Comparison of ENCODE assay signal across 8 cellular contexts in the genomic region with DNA sequence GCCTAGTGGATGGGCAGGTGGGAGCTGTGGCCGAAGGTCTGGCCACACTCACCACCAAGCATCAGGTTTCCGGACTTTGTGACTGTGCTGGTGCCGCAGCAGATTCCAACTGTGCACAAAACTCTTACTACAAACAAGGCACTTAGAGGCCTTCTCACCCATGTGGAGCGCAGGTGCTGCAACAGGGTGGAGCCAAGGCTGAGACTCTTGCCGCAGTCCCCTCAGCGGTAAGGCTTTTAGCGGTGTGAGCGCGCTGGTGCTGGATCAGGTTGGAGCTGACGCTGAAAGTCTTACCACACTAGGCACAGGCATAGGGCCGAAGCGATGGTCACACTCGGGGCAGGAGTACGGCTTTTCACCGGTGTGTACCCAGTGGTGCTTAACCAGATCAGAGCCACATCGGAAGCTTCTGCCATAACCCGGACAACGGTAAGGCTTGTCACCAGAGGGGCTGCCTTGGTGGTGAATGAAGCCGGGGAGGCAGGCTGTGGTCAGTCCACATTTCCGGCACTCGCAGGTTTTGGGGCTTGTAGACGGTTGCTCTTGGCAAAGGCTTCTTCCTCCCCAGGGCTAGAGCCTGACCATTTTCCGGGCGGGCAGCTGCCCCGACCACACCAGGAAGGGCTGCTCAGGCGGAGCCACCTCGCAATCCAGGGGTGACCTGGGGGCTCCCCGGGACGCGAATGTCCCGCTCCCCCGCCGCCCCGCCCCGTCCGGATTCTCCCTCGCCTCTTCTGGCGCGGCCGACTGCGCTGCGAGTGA. TPM values are rescaled to one million over a fixed set of nuclear protein-coding genes. Genes with fewer than 3 reads are reported as not detected.
DNase-seq lines count a peak whose midpoint lies in the region; ATAC-seq, FAIRE-seq and TF ChIP-seq lines count a peak whose summit lies in the region.

No MANE protein-coding gene starts in this region.

- SMC1A ChIA-PET in GM12878 (lab: Charles Lee; ENCODE audit: uncharacterized antibody, unreplicated experiment): interaction anchor here (0.6 to 4.1 kb wide), 12 partner anchors 15 to 504 kb away, joined by 3 to 26 read pairs (median 4); a partner anchor contains a TSS

- ATAC-seq in A549 (peak; percentile 16 to 39), GM18505 (IDR thresholded peaks at IDR 0.05; ENCODE audit: unreplicated experiment) (peak; percentile 9), GM12878 (peak; percentile 38)

- TF ChIP-seq CTCF in A549 (IDR thresholded peaks at IDR 0.05): no peak; the same call in 2 of the 3 replicates
- TF ChIP-seq CTCF in GM12878 (IDR thresholded peaks at IDR 0.05 in 2 of 3, conservative IDR thresholded peaks at IDR 0.05 in 1 of 3; ENCODE audit: control insufficient read depth in 2 of 3, extremely low read depth in 1 of 3, insufficient read depth in 1 of 3, low read depth in 3 of 3, low read length in 3 of 3): peak; percentile 23 to 40 (median 30); a peak in 3 of 6 replicates

- DNase-seq in A549 (ENCODE audit: low read depth in 1 of 2, low spot score in 1 of 2) (peak; percentile 41 to 60), HUDEP-2 (lab: John Stamatoyannopoulos, UW; ENCODE audit: unreplicated experiment in 76 of 76) (peak in 40 of 76 experiments; percentile 10 to 66 (median 36)), SW480 (ENCODE audit: low spot score) (peak; percentile 51), GM12878 (ENCODE audit: low read depth, low spot score) (no peak), islet precursor cell (peak; percentile 79), NCI-H128 (lab: John Stamatoyannopoulos, UW; ENCODE audit: unreplicated experiment) (no peak)
- peak; percentile 26 to 48 for DNase-seq in stimulated activated CD4-positive, alpha-beta T cell treated with anti-CD3 and anti-CD28 coated beads, Interleukin-15, amount 100 ng/mL, for 48 hours (ENCODE audit: low read depth in 2 of 2)

- peak overlapping the region; percentile 96 for H3K9ac ChIP-seq in GM12878 (ENCODE audit: control insufficient read depth, insufficient read depth, low read length)

- intact Hi-C loops in GM12878 (cut with micrococcal nuclease; ENCODE audit: unreplicated experiment): loop anchor here (2.0 to 5.0 kb wide), 2 partner anchors 49 to 243 kb away; a partner anchor contains a TSS

- H3K4me3 ChIP-seq in A549 (peak overlapping the region; percentile 87), GM12878 (peak overlapping the region; percentile 87)

- H3K36me3 ChIP-seq in GM12878 (ENCODE audit: control insufficient read depth in 2 of 2, insufficient read depth in 2 of 2, low read length in 1 of 2): peaks cover 0 to 11% of the 10 kb centered on the region in 2 experiments; a peak in 2 of 4 replicates

- TF ChIP-seq POLR2A in A549 (IDR thresholded peaks at IDR 0.05; ENCODE audit: low read length): 0 out of 2 replicates have a peak, but pooled peaks have one; percentile 10
- TF ChIP-seq POLR2A in GM18505 (IDR thresholded peaks at IDR 0.05; ENCODE audit: borderline replicate concordance, extremely low read depth, insufficient read depth, insufficient read length): peak; percentile 56
- TF ChIP-seq POLR2A in GM12878 (IDR thresholded peaks at IDR 0.05; ENCODE audit: low read depth, low read length): peak; percentile 85

- FAIRE-seq in A549 (lab: Jason Lieb, UNC) (no peak), GM12878 (lab: Jason Lieb, UNC) (peak; percentile 56)

- H3K9me3 ChIP-seq in A549 (no peaks in the 10 kb centered on the region), GM12878 (replicated peaks; ENCODE audit: control insufficient read depth, insufficient read depth, low read length) (no peaks in the 10 kb centered on the region)

- CTCF ChIA-PET in A549 (lab: Yijun Ruan, JAX): interaction anchor here (0.9 to 7.9 kb wide), 13 partner anchors 10 to 474 kb away, joined by 3 to 52 read pairs (median 4); a partner anchor contains a TSS
- CTCF ChIA-PET in GM12878 (lab: Yijun Ruan, JAX): interaction anchor here (0.6 to 7.0 kb wide), 13 partner anchors 14 to 419 kb away, joined by 3 to 71 read pairs (median 4); a partner anchor contains a TSS

- RAD21 ChIA-PET in GM12878 (lab: Charles Lee; ENCODE audit: unreplicated experiment): interaction anchor here (0.5 to 4.0 kb wide), 11 partner anchors 14 to 415 kb away, joined by 3 to 21 read pairs (median 4); a partner anchor contains a TSS

- POLR2A ChIA-PET in A549 (lab: Yijun Ruan, JAX): interaction anchor here (0.5 to 4.0 kb wide), 15 partner anchors 10 to 461 kb away, joined by 3 to 18 read pairs (median 7); a partner anchor contains a TSS
- POLR2A ChIA-PET in GM12878 (lab: Charles Lee): interaction anchor here (0.5 to 4.0 kb wide), 10 partner anchors 38 to 575 kb away, joined by 3 to 20 read pairs (median 5); a partner anchor contains a TSS

- TF ChIP-seq EP300 in A549 (IDR thresholded peaks at IDR 0.05): no peak
- TF ChIP-seq EP300 in GM12878 (IDR thresholded peaks at IDR 0.05; ENCODE audit: borderline replicate concordance in 1 of 2, control insufficient read depth in 1 of 2, low read depth in 2 of 2, low read length in 2 of 2): no peak; a peak in 1 of 4 replicates

- H3K4me1 ChIP-seq in A549 (peaks cover 48% of the 10 kb centered on the region), GM12878 (ENCODE audit: control insufficient read depth, insufficient read depth, low read length) (peaks cover 16% of the 10 kb centered on the region)

- 2% methylated on average over 16 of the region's 42 CpGs for WGBS in A549 (ENCODE audit: missing lambda C conversion rate)
- under 1% methylated on average over 42 of the region's 42 CpGs for WGBS in GM12878 (ENCODE audit: insufficient coverage, insufficient replicate concordance, low lambda C conversion rate, missing lambda C conversion rate)

- H3K27ac ChIP-seq in A549 (peak overlapping the region; percentile 98 to 99), GM12878 (ENCODE audit: control insufficient read depth, insufficient read depth) (peak overlapping the region; percentile 100)

- in situ Hi-C loops in GM12878 (cut with MboI): loop anchor here (5.0 kb wide), 2 partner anchors 239 to 409 kb away; no protein-coding TSS in a partner anchor

- H3K27me3 ChIP-seq in GM12878 (replicated peaks in 1 of 2; ENCODE audit: control insufficient read depth in 2 of 2, insufficient read depth in 2 of 2, low read length in 1 of 2): no peaks in the 10 kb centered on the region

- H3K4me2 ChIP-seq in A549 (peak overlapping the region; percentile 75), GM12878 (ENCODE audit: control insufficient read depth, insufficient read depth) (peak overlapping the region; percentile 97)

- peaks cover 46% of the 10 kb centered on the region for H3K79me2 ChIP-seq in GM12878 (ENCODE audit: control insufficient read depth, insufficient read depth, low read length)

- no TSS peak for BruUV-seq in GM12878 (replicated peaks; lab: Mats Ljungman, UMichigan)

- H2AFZ ChIP-seq in GM12878 (ENCODE audit: control insufficient read depth, low read depth, low read length): peak overlapping the region; percentile 98

- H4K20me1 ChIP-seq in GM12878 (ENCODE audit: control insufficient read depth, insufficient read depth): peaks cover 7% of the 10 kb centered on the region; the same call in 1 of the 2 replicates

- TF ChIP-seq RAD21 in A549 (conservative IDR thresholded peaks at IDR 0.05 in 1 of 2, IDR thresholded peaks at IDR 0.05 in 1 of 2) (no peak), GM12878 (IDR thresholded peaks at IDR 0.05; ENCODE audit: insufficient read depth, low read depth, low read length) (no peak)

RNA-seq across cellular contexts. Expression of a gene that starts 1.0 kb away (rescaled TPM):
- polyA plus RNA-seq in A549 (2011; rRNA removed) (3.2 and 3.5 TPM in 2 replicates), A549 (2017; fragmentation: RNase III; extraction: RNeasy Plus Mini Kit Qiagen cat#74134 plus additional on column Dnase treatment) (6.0 to 7.4 TPM (median 6.1 TPM) in 3 replicates), GM12878 (2011; rRNA removed) (3.2 and 3.6 TPM in 2 replicates), GM12878 (2014; fragmentation: Illumina TruSeq; extraction: Trizol) (0.89 and 1.5 TPM in 2 replicates), GM12878 (2014; fragmentation: Nextera tagmentation; extraction: Ambion mirVana) (under 1 TPM; 0.06 to 0.51 TPM), GM12878 (2014; rRNA removed) (7.7 and 9.3 TPM in 2 replicates), GM12878 (2016; fragmentation: Nextera tagmentation; extraction: Ambion mirVana) (10 to 100 TPM in 1 of 2 experiments, 1 to 10 TPM in 1; 9.8 to 12.0 TPM)
- 6.5 and 8.8 TPM in 2 replicates for polyA plus RNA-seq in A549 (2012; cell fraction: cytosol; rRNA removed)
- polyA plus RNA-seq in A549 (2012; cell fraction: nucleus; rRNA removed): 32.7 and 40.9 TPM in 2 replicates
- 5.9 and 8.1 TPM in 2 replicates for polyA minus RNA-seq in A549 (2011; rRNA and poly(A)+ RNA removed)
- 13.7 and 13.8 TPM in 2 replicates for total RNA-seq in GM12878 (2013; cell fraction: nucleolus; rRNA removed)
- total RNA-seq in GM12878 (2014; rRNA removed) (6.6 and 7.6 TPM in 2 replicates), GM12878 (2014; rRNA removed; fragmentation: Illumina TruSeq; extraction: Trizol) (2.3 and 2.8 TPM in 2 replicates), GM12878 (2021) (11.5 and 13.2 TPM in 2 replicates)
- polyA plus RNA-seq in GM12878 (2011; ENCODE audit: low read depth): 2.3 TPM
- 7.3 and 10.6 TPM in 2 replicates for polyA plus RNA-seq in GM12878 (2011; cell fraction: cytosol; rRNA removed)
- 54.0 and 79.7 TPM in 2 replicates for polyA plus RNA-seq in GM12878 (2011; cell fraction: nucleus; rRNA removed)
- polyA plus RNA-seq in GM12878 (2012): 6.7 and 11.5 TPM in 2 replicates
- polyA minus RNA-seq in GM12878 (2011; rRNA and poly(A)+ RNA removed): 4.7 and 8.0 TPM in 2 replicates
- polyA minus RNA-seq in GM12878 (2011; cell fraction: cytosol; rRNA and poly(A)+ RNA removed): 6.7 and 8.6 TPM in 2 replicates
- polyA minus RNA-seq in GM12878 (2011; cell fraction: nucleus; rRNA and poly(A)+ RNA removed): 9.9 and 16.3 TPM in 2 replicates

RNA-seq across cellular contexts. Expression of a gene that starts 13.7 kb away (rescaled TPM):
- polyA plus RNA-seq in A549 (2011; rRNA removed) (8.3 and 14.2 TPM in 2 replicates), A549 (2017; fragmentation: RNase III; extraction: RNeasy Plus Mini Kit Qiagen cat#74134 plus additional on column Dnase treatment) (68.7 to 81.0 TPM (median 75.1 TPM) in 3 replicates), GM12878 (2011; rRNA removed) (0.19 and 0.41 TPM in 2 replicates), GM12878 (2014; fragmentation: Illumina TruSeq; extraction: Trizol) (0.06 and 0.26 TPM in 2 replicates), GM12878 (2014; fragmentation: Nextera tagmentation; extraction: Ambion mirVana) (not detected), GM12878 (2014; rRNA removed) (0.06 and 2.3 TPM in 2 replicates), GM12878 (2016; fragmentation: Nextera tagmentation; extraction: Ambion mirVana) (under 1 TPM; 0.38 to 0.42 TPM)
- polyA plus RNA-seq in A549 (2012; cell fraction: cytosol; rRNA removed): 21.4 and 32.6 TPM in 2 replicates
- 87.9 and 95.6 TPM in 2 replicates for polyA plus RNA-seq in A549 (2012; cell fraction: nucleus; rRNA removed)
- 20.4 and 24.0 TPM in 2 replicates for polyA minus RNA-seq in A549 (2011; rRNA and poly(A)+ RNA removed)
- 0.23 TPM in 1 of 2 replicates, not detected in the other for total RNA-seq in GM12878 (2013; cell fraction: nucleolus; rRNA removed)
- total RNA-seq in GM12878 (2014; rRNA removed) (0.05 and 0.45 TPM in 2 replicates), GM12878 (2014; rRNA removed; fragmentation: Illumina TruSeq; extraction: Trizol) (0.05 and 0.13 TPM in 2 replicates), GM12878 (2021) (0.24 and 0.49 TPM in 2 replicates)
- polyA plus RNA-seq in GM12878 (2011; ENCODE audit: low read depth): 0.41 TPM
- polyA plus RNA-seq in GM12878 (2011; cell fraction: cytosol; rRNA removed): 0.12 and 0.31 TPM in 2 replicates
- polyA plus RNA-seq in GM12878 (2011; cell fraction: nucleus; rRNA removed): 0.50 and 0.81 TPM in 2 replicates
- polyA plus RNA-seq in GM12878 (2012): 1.4 and 1.8 TPM in 2 replicates
- polyA minus RNA-seq in GM12878 (2011; rRNA and poly(A)+ RNA removed): 0.51 and 1.1 TPM in 2 replicates
- polyA minus RNA-seq in GM12878 (2011; cell fraction: cytosol; rRNA and poly(A)+ RNA removed): 0.80 TPM in 1 of 2 replicates, not detected in the other
- polyA minus RNA-seq in GM12878 (2011; cell fraction: nucleus; rRNA and poly(A)+ RNA removed): 0.73 and 0.96 TPM in 2 replicates

RNA-seq across cellular contexts. Expression of a gene that starts 15.7 kb away (rescaled TPM):
- 0.17 and 0.21 TPM in 2 replicates for polyA plus RNA-seq in A549 (2011; rRNA removed)
- 0.04 and 0.08 TPM in 2 replicates for polyA plus RNA-seq in A549 (2012; cell fraction: cytosol; rRNA removed)
- polyA plus RNA-seq in A549 (2012; cell fraction: nucleus; rRNA removed): 0.07 and 0.09 TPM in 2 replicates
- 0.08 to 0.21 TPM (median 0.13 TPM) in 3 replicates for polyA plus RNA-seq in A549 (2017; fragmentation: RNase III; extraction: RNeasy Plus Mini Kit Qiagen cat#74134 plus additional on column Dnase treatment)
- polyA minus RNA-seq in A549 (2011; rRNA and poly(A)+ RNA removed): 0.08 and 0.58 TPM in 2 replicates
- not detected in 2 replicates for total RNA-seq in GM12878 (2013; cell fraction: nucleolus; rRNA removed)
- 0.05 and 0.06 TPM in 2 replicates for total RNA-seq in GM12878 (2014; rRNA removed)
- total RNA-seq in GM12878 (2014; rRNA removed; fragmentation: Illumina TruSeq; extraction: Trizol): 0.09 TPM in 1 of 2 replicates, not detected in the other
- 0.16 and 0.26 TPM in 2 replicates for total RNA-seq in GM12878 (2021)
- polyA plus RNA-seq in GM12878 (2011; ENCODE audit: low read depth): not detected
- polyA plus RNA-seq in GM12878 (2011; rRNA removed): 0.06 and 0.07 TPM in 2 replicates
- polyA plus RNA-seq in GM12878 (2011; cell fraction: cytosol; rRNA removed): 0.10 and 0.15 TPM in 2 replicates
- 0.06 TPM in 1 of 2 replicates, not detected in the other for polyA plus RNA-seq in GM12878 (2011; cell fraction: nucleus; rRNA removed)
- polyA plus RNA-seq in GM12878 (2012): 0.07 and 0.09 TPM in 2 replicates
- 0.03 TPM in 1 of 2 replicates, not detected in the other for polyA plus RNA-seq in GM12878 (2014; fragmentation: Illumina TruSeq; extraction: Trizol)
- polyA plus RNA-seq in GM12878 (2014; fragmentation: Nextera tagmentation; extraction: Ambion mirVana): under 1 TPM in 1 of 2 experiments, not detected in 1; 0.04 TPM
- 0.08 and 0.20 TPM in 2 replicates for polyA plus RNA-seq in GM12878 (2014; rRNA removed)
- under 1 TPM; 0.09 to 0.25 TPM for polyA plus RNA-seq in GM12878 (2016; fragmentation: Nextera tagmentation; extraction: Ambion mirVana)
- polyA minus RNA-seq in GM12878 (2011; rRNA and poly(A)+ RNA removed): 0.10 and 0.15 TPM in 2 replicates
- polyA minus RNA-seq in GM12878 (2011; cell fraction: cytosol; rRNA and poly(A)+ RNA removed): not detected in 2 replicates
- polyA minus RNA-seq in GM12878 (2011; cell fraction: nucleus; rRNA and poly(A)+ RNA removed): 0.12 TPM in 1 of 2 replicates, not detected in the other

RNA-seq across cellular contexts. Expression of a gene that starts 24.7 kb away (rescaled TPM):
- polyA plus RNA-seq in A549 (2011; rRNA removed): 0.07 and 0.09 TPM in 2 replicates
- polyA plus RNA-seq in A549 (2012; cell fraction: cytosol; rRNA removed): 0.11 and 0.12 TPM in 2 replicates
- 0.71 and 2.2 TPM in 2 replicates for polyA plus RNA-seq in A549 (2012; cell fraction: nucleus; rRNA removed)
- 0.20 to 0.46 TPM (median 0.41 TPM) in 3 replicates for polyA plus RNA-seq in A549 (2017; fragmentation: RNase III; extraction: RNeasy Plus Mini Kit Qiagen cat#74134 plus additional on column Dnase treatment)
- polyA minus RNA-seq in A549 (2011; rRNA and poly(A)+ RNA removed): 0.12 TPM in 1 of 2 replicates, not detected in the other
- not detected in 2 replicates for total RNA-seq in GM12878 (2013; cell fraction: nucleolus; rRNA removed)
- not detected in 2 replicates for total RNA-seq in GM12878 (2014; rRNA removed)
- not detected in 2 replicates for total RNA-seq in GM12878 (2014; rRNA removed; fragmentation: Illumina TruSeq; extraction: Trizol)
- total RNA-seq in GM12878 (2021): not detected in 2 replicates
- polyA plus RNA-seq in GM12878 (2011; ENCODE audit: low read depth): 18.5 TPM
- not detected in 2 replicates for polyA plus RNA-seq in GM12878 (2011; rRNA removed)
- polyA plus RNA-seq in GM12878 (2011; cell fraction: cytosol; rRNA removed): not detected in 2 replicates
- polyA plus RNA-seq in GM12878 (2011; cell fraction: nucleus; rRNA removed): not detected in 2 replicates
- 0.11 and 0.24 TPM in 2 replicates for polyA plus RNA-seq in GM12878 (2012)
- not detected in 2 replicates for polyA plus RNA-seq in GM12878 (2014; fragmentation: Illumina TruSeq; extraction: Trizol)
- 1 to 10 TPM; 3.6 to 4.3 TPM for polyA plus RNA-seq in GM12878 (2014; fragmentation: Nextera tagmentation; extraction: Ambion mirVana)
- not detected in 2 replicates for polyA plus RNA-seq in GM12878 (2014; rRNA removed)
- 1 to 10 TPM; 4.6 to 4.8 TPM for polyA plus RNA-seq in GM12878 (2016; fragmentation: Nextera tagmentation; extraction: Ambion mirVana)
- not detected in 2 replicates for polyA minus RNA-seq in GM12878 (2011; rRNA and poly(A)+ RNA removed)
- not detected in 2 replicates for polyA minus RNA-seq in GM12878 (2011; cell fraction: cytosol; rRNA and poly(A)+ RNA removed)
- not detected in 2 replicates for polyA minus RNA-seq in GM12878 (2011; cell fraction: nucleus; rRNA and poly(A)+ RNA removed)

RNA-seq across cellular contexts. Expression of a gene that starts 30.1 kb away (rescaled TPM):
- polyA plus RNA-seq in A549 (2011; rRNA removed) (not detected in 2 replicates), A549 (2017; fragmentation: RNase III; extraction: RNeasy Plus Mini Kit Qiagen cat#74134 plus additional on column Dnase treatment) (not detected in 3 replicates), GM12878 (2011; rRNA removed) (not detected in 2 replicates), GM12878 (2014; fragmentation: Illumina TruSeq; extraction: Trizol) (not detected in 2 replicates), GM12878 (2014; fragmentation: Nextera tagmentation; extraction: Ambion mirVana) (not detected), GM12878 (2014; rRNA removed) (not detected in 2 replicates), GM12878 (2016; fragmentation: Nextera tagmentation; extraction: Ambion mirVana) (not detected)
- polyA plus RNA-seq in A549 (2012; cell fraction: cytosol; rRNA removed): not detected in 2 replicates
- not detected in 2 replicates for polyA plus RNA-seq in A549 (2012; cell fraction: nucleus; rRNA removed)
- not detected in 2 replicates for polyA minus RNA-seq in A549 (2011; rRNA and poly(A)+ RNA removed)
- not detected in 2 replicates for total RNA-seq in GM12878 (2013; cell fraction: nucleolus; rRNA removed)
- total RNA-seq in GM12878 (2014; rRNA removed) (not detected in 2 replicates), GM12878 (2014; rRNA removed; fragmentation: Illumina TruSeq; extraction: Trizol) (not detected in 2 replicates), GM12878 (2021) (not detected in 2 replicates)
- polyA plus RNA-seq in GM12878 (2011; ENCODE audit: low read depth): not detected
- not detected in 2 replicates for polyA plus RNA-seq in GM12878 (2011; cell fraction: cytosol; rRNA removed)
- polyA plus RNA-seq in GM12878 (2011; cell fraction: nucleus; rRNA removed): not detected in 2 replicates
- polyA plus RNA-seq in GM12878 (2012): not detected in 2 replicates
- not detected in 2 replicates for polyA minus RNA-seq in GM12878 (2011; rRNA and poly(A)+ RNA removed)
- not detected in 2 replicates for polyA minus RNA-seq in GM12878 (2011; cell fraction: cytosol; rRNA and poly(A)+ RNA removed)
- polyA minus RNA-seq in GM12878 (2011; cell fraction: nucleus; rRNA and poly(A)+ RNA removed): not detected in 2 replicates

Comparison
In these comparisons a context has a peak if more than half of its experiments do, and no peak if none do; other contexts are left out.
1. DNase-seq: peak in A549 (2 of 2), HUDEP-2 (40 of 76), SW480 (single experiment), islet precursor cell (single experiment) and stimulated activated CD4-positive, alpha-beta T cell treated with anti-CD3 and anti-CD28 coated beads, Interleukin-15, amount 100 ng/mL, for 48 hours (2 of 2); none in GM12878 (single experiment) and NCI-H128 (single experiment).
2. POLR2A ChIP-seq: peak in every context shown above with its lines; median percentile 85 in GM12878; 56 in GM18505; 10 in A549.
3. Peak in every context shown above with its lines, with median percentiles within 50 percentile points of each other: ATAC-seq.